ENCODE assay signal across 20 cellular contexts in genomic region chr3:197500812-197501211, GRCh38.
"Had no signal": no experiment of that assay in that cellular context is flagged by ENCODE, and none has a peak within 500 bp of the region (broad histone marks: within the 10 kb centered on the region; RNA-seq: fewer than 3 reads in every experiment).

No MANE protein-coding gene starts in this region.

- ATAC-seq: body of pancreas, gastroesophageal sphincter had no signal

- H3K4me3 ChIP-seq: body of pancreas, dorsolateral prefrontal cortex, gastroesophageal sphincter, heart left ventricle, left lung, neural progenitor cell, pancreas, right lobe of liver, stomach, testis, upper lobe of left lung had no signal

- H3K9me3 ChIP-seq: body of pancreas, gastroesophageal sphincter, left lung, pancreas, right lobe of liver, stomach, testis, upper lobe of left lung had no signal

- H3K36me3 ChIP-seq: gastroesophageal sphincter, heart left ventricle, left lung, neural progenitor cell, pancreas, right lobe of liver, stomach, upper lobe of left lung had no signal

- DNase-seq: activated CD4-positive, alpha-beta T cell treated with anti-CD3 and anti-CD28 coated beads, Interleukin-2, amount 10 ng/mL, durations not matched to agents 24 days and 14 days; activated CD8-positive, alpha-beta T cell treated with anti-CD3 and anti-CD28 coated beads, Interleukin-2, amount 10 ng/mL, durations not matched to agents 7 days and 5 days; activated naive CD4-positive, alpha-beta T cell treated with Interleukin-2 at 50 U/mL for 16 hours; activated naive CD8-positive, alpha-beta T cell treated with anti-CD3 and anti-CD28 coated beads, Interleukin-2, amount 10 ng/mL, durations not matched to agents 7 days and 5 days; activated T-cell treated with anti-CD3 and anti-CD28 coated beads, Interleukin-2, amount 50 U/mL, for 24 hours; body of pancreas; heart left ventricle; left lung; pancreas; right lobe of liver; stimulated activated CD4-positive, alpha-beta T cell treated with anti-CD3 and anti-CD28 coated beads, Interleukin-15, amount 100 ng/mL, for 24 hours; stimulated activated CD4-positive, alpha-beta T cell treated with anti-CD3 and anti-CD28 coated beads, Interleukin-2, amount 100 ng/mL, for 48 hours; stomach; T-helper 9 cell; testis; upper lobe of left lung had no signal

- H3K4me2 ChIP-seq: neural progenitor cell had no signal

- H3K27ac ChIP-seq: body of pancreas, gastroesophageal sphincter, heart left ventricle, left lung, neural progenitor cell, pancreas, right lobe of liver, stomach, testis, upper lobe of left lung had no signal

- H3K27me3 ChIP-seq: body of pancreas, dorsolateral prefrontal cortex, gastroesophageal sphincter, heart left ventricle, left lung, neural progenitor cell, pancreas, right lobe of liver, stomach, testis, upper lobe of left lung had no signal

- FAIRE-seq: pancreas, small intestine had no signal

- H3K4me1 ChIP-seq: body of pancreas, gastroesophageal sphincter, pancreas, testis had no signal

- H3K9ac ChIP-seq: neural progenitor cell had no signal
